Comparison of ENCODE assay signal across 25 cellular contexts in genomic region chr12:122847516-122847836, GRCh38.
"Had no signal": no experiment of that assay in that cellular context is flagged by ENCODE, and none has a peak within 500 bp of the region (broad histone marks: within the 10 kb centered on the region; RNA-seq: fewer than 3 reads in every experiment).

No MANE protein-coding gene starts in this region.

- H3K9me3 ChIP-seq: esophagus squamous epithelium, mucosa of descending colon, neutrophil, pancreas, right lobe of liver, transverse colon, upper lobe of right lung, uterus had no signal

- H3K4me3 ChIP-seq: coronary artery, esophagus squamous epithelium, lung, mucosa of descending colon, pancreas, right lobe of liver, transverse colon, upper lobe of right lung, uterus had no signal

- H3K27ac ChIP-seq: coronary artery, esophagus squamous epithelium, neutrophil, pancreas, right lobe of liver, transverse colon, upper lobe of right lung, uterus had no signal

- H3K36me3 ChIP-seq: neutrophil, right lobe of liver, transverse colon, upper lobe of right lung, uterus had no signal

- H3K27ac Mint-ChIP-seq: mesothelial cell of epicardium; natural killer cell treated with Interleukin-12 subunit alpha and Interleukin-12 subunit beta and Interleukin-15 and Interleukin-18, amount 100 ng/mL, for 72 hours had no signal

- H3K4me1 ChIP-seq: transverse colon, uterus had no signal

- ATAC-seq: effector memory CD8-positive, alpha-beta T cell; left ventricle myocardium superior; mucosa of descending colon; natural killer cell treated with Interleukin-12 subunit alpha and Interleukin-12 subunit beta and Interleukin-15 and Interleukin-18, amount 100 ng/mL, for 72 hours; pancreas; right lobe of liver; upper lobe of right lung had no signal

- H3K27me3 Mint-ChIP-seq: effector memory CD8-positive, alpha-beta T cell; naive B cell; natural killer cell treated with Interleukin-12 subunit alpha and Interleukin-12 subunit beta and Interleukin-15 and Interleukin-18, amount 100 ng/mL, for 72 hours had no signal

- H3K4me1 Mint-ChIP-seq: mesothelial cell of epicardium had no signal

- H3K9me3 Mint-ChIP-seq: effector memory CD8-positive, alpha-beta T cell; mesothelial cell of epicardium; naive B cell; natural killer cell treated with Interleukin-12 subunit alpha and Interleukin-12 subunit beta and Interleukin-15 and Interleukin-18, amount 100 ng/mL, for 72 hours; neural crest cell had no signal

- H3K36me3 Mint-ChIP-seq: natural killer cell treated with Interleukin-12 subunit alpha and Interleukin-12 subunit beta and Interleukin-15 and Interleukin-18, amount 100 ng/mL, for 72 hours had no signal

- H3K4me3 Mint-ChIP-seq: effector memory CD8-positive, alpha-beta T cell; mesothelial cell of epicardium; naive B cell; natural killer cell treated with Interleukin-12 subunit alpha and Interleukin-12 subunit beta and Interleukin-15 and Interleukin-18, amount 100 ng/mL, for 72 hours; neural crest cell had no signal

- H3K27me3 ChIP-seq: esophagus squamous epithelium, neutrophil, pancreas, right lobe of liver, transverse colon, upper lobe of right lung, uterus had no signal

- DNase-seq: central memory CD4-positive, alpha-beta T cell; dermis blood vessel endothelial cell; effector memory CD8-positive, alpha-beta T cell; erythroblast; esophagus squamous epithelium; kidney glomerular epithelial cell; left ventricle myocardium superior; mesenchymal stem cell; mucosa of descending colon; naive B cell; right lobe of liver; small intestine; stimulated activated CD4-positive, alpha-beta T cell treated with anti-CD3 and anti-CD28 coated beads, Interleukin-15, amount 100 ng/mL, for 24 hours; stimulated activated CD4-positive, alpha-beta T cell treated with anti-CD3 and anti-CD28 coated beads, Interleukin-2, amount 100 ng/mL, for 48 hours; stimulated activated naive CD4-positive, alpha-beta T cell treated with Interleukin-2 at 50 U/mL for 16 hours; transverse colon; upper lobe of right lung; uterus had no signal
